Comparison of ENCODE assay signal across 9 cellular contexts in the genomic region with DNA sequence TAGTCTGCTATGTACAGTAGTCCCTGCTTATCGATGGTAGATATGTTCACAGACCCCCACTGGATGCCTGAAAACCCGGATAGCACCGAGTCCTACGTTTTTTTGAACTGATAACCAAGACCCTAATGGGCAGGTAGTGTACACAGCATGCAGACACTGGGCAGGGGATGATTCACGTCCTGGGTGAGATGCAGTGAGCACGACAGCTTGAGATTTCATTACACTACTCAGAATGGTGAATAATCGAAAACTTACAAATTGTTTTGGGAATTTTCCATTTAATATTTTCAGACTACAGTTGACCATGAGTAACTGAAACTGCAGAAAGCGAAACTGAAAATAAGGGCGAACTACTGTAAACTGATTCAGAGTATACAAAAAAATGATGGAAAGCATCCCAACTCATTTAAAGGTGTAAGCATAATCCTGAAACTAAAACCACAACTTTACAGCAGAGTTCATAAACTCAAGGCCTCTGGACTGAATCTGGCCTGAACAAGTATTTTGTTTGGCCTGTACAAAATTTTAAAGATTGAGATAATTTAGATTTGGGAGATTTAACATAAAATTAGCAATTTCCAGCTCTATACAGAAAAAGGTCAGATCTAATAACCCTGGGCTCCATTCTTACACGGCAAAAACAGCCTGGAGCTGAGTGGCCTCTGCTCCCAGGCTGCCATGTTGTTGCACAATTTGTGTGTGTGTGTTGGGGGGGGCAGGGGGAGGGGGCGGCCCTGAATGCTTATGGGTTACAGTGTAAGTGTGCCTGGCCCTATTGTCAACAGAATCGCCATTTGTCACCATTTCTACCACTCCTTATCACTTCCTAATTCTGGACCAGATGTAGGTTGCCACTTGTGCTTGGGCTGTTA. TPM values are rescaled to one million over a fixed set of nuclear protein-coding genes. Genes with fewer than 3 reads are reported as not detected.
A peak's percentile ranks its signal among the peaks of the same experiment; 100 is the strongest.
DNase-seq lines count a peak whose midpoint lies in the region; ATAC-seq and TF ChIP-seq lines count a peak whose summit lies in the region.
"Had no signal": no experiment of that assay in that cellular context is flagged by ENCODE, and none has a peak within 500 bp of the region (broad histone marks: within the 10 kb centered on the region; RNA-seq: fewer than 3 reads in every experiment).

No MANE protein-coding gene starts in this region.

- H3K27me3 ChIP-seq in tibial nerve, result no peaks in the 10 kb centered on the region

- ATAC-seq in HG03196 (IDR thresholded peaks at IDR 0.05; ENCODE audit: unreplicated experiment), result no peak

- no peak for TF ChIP-seq EP300 in tibial nerve (IDR thresholded peaks at IDR 0.05)

- DNase-seq in DMS 273 (lab: John Stamatoyannopoulos, UW; ENCODE audit: unreplicated experiment) (peak; percentile 14), DMS 273 treated with DMSO at 0.1 percent for 48 hours (lab: John Stamatoyannopoulos, UW) (no peak), RKO (ENCODE audit: low spot score) (peak; percentile 91), cardiac fibroblast (ENCODE audit: low read depth in 2 of 2) (peak; percentile 61 to 78), tibial nerve (ENCODE audit: low spot score in 2 of 2) (no peak), retina (no peak)

- 95 to 100% methylated on average over 2 to 6 of the region's 12 CpGs for WGBS in mesodermal cell (ENCODE audit: insufficient coverage in 2 of 2), 2 experiments
- WGBS in tibial nerve, 2 donors, result 26 to 29% methylated on average over 12 of the region's 12 CpGs

- no peak for TF ChIP-seq CTCF in cardiac fibroblast (IDR thresholded peaks at IDR 0.05; ENCODE audit: low read depth, low read length)
- TF ChIP-seq CTCF in tibial nerve (IDR thresholded peaks at IDR 0.05), result no peak

- peak overlapping the region; percentile 21 to 29 for H3K4me3 ChIP-seq in cardiac fibroblast (replicated peaks in 1 of 2; ENCODE audit: low read depth in 2 of 2, low read length in 2 of 2)
- H3K4me3 ChIP-seq in mesodermal cell (ENCODE audit: extremely low read depth, insufficient read depth, low read length, poor library complexity, severe bottlenecking), result no peak overlapping the region
- peak overlapping the region; percentile 3 to 32 (median 16) for H3K4me3 ChIP-seq in tibial nerve

- no peak for TF ChIP-seq POLR2A in tibial nerve (IDR thresholded peaks at IDR 0.05)

- H3K36me3 ChIP-seq in mesodermal cell (ENCODE audit: control insufficient read depth, insufficient read depth, low read length) (peaks cover 23% of the 10 kb centered on the region), tibial nerve (peaks cover 0 to 3% (median 0%) of the 10 kb centered on the region in 3 donors)

- H3K4me1 ChIP-seq in mesodermal cell (ENCODE audit: control insufficient read depth, insufficient read depth, low read length, poor library complexity, severe bottlenecking), result no peaks in the 10 kb centered on the region
- H3K4me1 ChIP-seq in tibial nerve, result peaks cover 0 to 23% (median 8%) of the 10 kb centered on the region in 4 donors

- H3K9me3 ChIP-seq in mesodermal cell (ENCODE audit: control insufficient read depth, low read length) (no peaks in the 10 kb centered on the region), tibial nerve (no peaks in the 10 kb centered on the region)

- peak overlapping the region; percentile 25 for H3K27ac ChIP-seq in mesodermal cell (ENCODE audit: low read depth, low read length, severe bottlenecking)
- peak overlapping the region in 3 of 4 donors; percentile 67 to 82 (median 79) for H3K27ac ChIP-seq in tibial nerve
- H3K27ac ChIP-seq: 22Rv1 had no signal

RNA-seq across cellular contexts. Expression of a gene that starts 34.9 kb away (rescaled TPM):
- polyA plus RNA-seq in mesodermal cell (2013, experiment 1 of 2), result 23.1 TPM
- polyA plus RNA-seq in mesodermal cell (2013, experiment 2 of 2), result 20.2 TPM
- 10 to 100 TPM; 17.0 to 25.5 (median 19.6) TPM for total RNA-seq in tibial nerve

Comparison
In these comparisons a context has a peak if more than half of its experiments do, and no peak if none do; other contexts are left out.
1. DNase-seq: peak in DMS 273 (single experiment), RKO (single experiment) and cardiac fibroblast (2 of 2); none in DMS 273 treated with DMSO at 0.1 percent for 48 hours (single experiment), tibial nerve (0 of 2) and retina (single experiment).